ENCODE assay signal across 1 cellular context in genomic region chr5:102753889-102754498, GRCh38.
TF ChIP-seq lines count a peak whose summit lies in the region.

No MANE protein-coding gene starts in this region.

TF ChIP-seq in SK-N-SH treated with all-trans-retinoic acid at 6 μM for 48 hours, 23 proteins besides CTCF, POLR2A, EP300 and RAD21 (continued from another document):
- TF ChIP-seq TSHZ2 (CRISPR knock-in tag; IDR thresholded peaks at IDR 0.05): no peak
